9 cellular contexts compared by ENCODE assay signal in genomic region chr21:42125571-42126544, GRCh38. TPM values are rescaled to one million over a fixed set of nuclear protein-coding genes. Genes with fewer than 3 reads are reported as not detected.
DNase-seq lines count a peak whose midpoint lies in the region; ATAC-seq, FAIRE-seq and TF ChIP-seq lines count a peak whose summit lies in the region.
"Had no signal": no experiment of that assay in that cellular context is flagged by ENCODE, and none has a peak within 500 bp of the region (broad histone marks: within the 10 kb centered on the region; RNA-seq: fewer than 3 reads in every experiment).

No MANE protein-coding gene starts in this region.

- no TSS peak for BruUV-seq in K562 (replicated peaks; lab: Mats Ljungman, UMichigan)

- CTCF ChIA-PET in K562 (lab: Yijun Ruan, JAX; ENCODE audit: low intra/inter-chr PET ratio): no interaction called here

- ATAC-seq in K562: peak; percentile 77
- ATAC-seq in HG02970 (IDR thresholded peaks at IDR 0.05; ENCODE audit: low FRiP score, unreplicated experiment): no peak

- 2% methylated on average over 29 of the region's 29 CpGs for WGBS in K562 (ENCODE audit: insufficient coverage, low coverage, missing lambda C conversion rate)
- WGBS in tibial nerve, 2 donors: 36 to 52% methylated on average over 19 to 22 of the region's 29 CpGs

- peaks cover 0 to 9% of the 10 kb centered on the region in 2 experiments; a peak in 1 of 5 replicates for H3K4me1 ChIP-seq in K562 (replicated peaks in 1 of 2; ENCODE audit: control insufficient read depth in 2 of 2, insufficient read depth in 2 of 2, low read length in 2 of 2)
- peaks cover 6% of the 10 kb centered on the region for H3K4me1 ChIP-seq in osteoblast (ENCODE audit: insufficient read depth, low read length)
- H3K4me1 ChIP-seq in ascending aorta: no peaks in the 10 kb centered on the region
- H3K4me1 ChIP-seq in tibial nerve: peaks cover 0 to 8% (median 0%) of the 10 kb centered on the region in 4 donors

- no peak for TF ChIP-seq EP300 in K562 (IDR thresholded peaks at IDR 0.05; ENCODE audit: low read length)
- no peak for TF ChIP-seq EP300 in tibial nerve (IDR thresholded peaks at IDR 0.05)

- TF ChIP-seq CTCF in NB4 (IDR thresholded peaks at IDR 0.05; ENCODE audit: low read depth, low read length) (peak; percentile 6), K562 (IDR thresholded peaks at IDR 0.05 in 2 of 3, conservative IDR thresholded peaks at IDR 0.05 in 1 of 3; ENCODE audit: insufficient read depth in 2 of 3, low read depth in 1 of 3, low read length in 3 of 3) (peak; percentile 34 to 55 (median 43); a peak in 5 of 6 replicates), osteoblast (IDR thresholded peaks at IDR 0.05; ENCODE audit: extremely low read depth, low read depth, low read length) (peak; percentile 28), ascending aorta (IDR thresholded peaks at IDR 0.05) (no peak), GM20000 (IDR thresholded peaks at IDR 0.05; ENCODE audit: extremely low read depth, missing control alignments) (no peak), tibial nerve (IDR thresholded peaks at IDR 0.05) (no peak)

- H3K9me3 ChIP-seq in K562 (replicated peaks; ENCODE audit: control insufficient read depth, insufficient read depth, low read depth, low read length): no peaks in the 10 kb centered on the region
- no peaks in the 10 kb centered on the region for H3K9me3 ChIP-seq in osteoblast (ENCODE audit: low read depth, low read length)
- H3K9me3 ChIP-seq in ascending aorta: no peaks in the 10 kb centered on the region
- no peaks in the 10 kb centered on the region for H3K9me3 ChIP-seq in tibial nerve

- DNase-seq in GM03348 (ENCODE audit: low spot score) (peak; percentile 75), NB4 (ENCODE audit: low read depth) (peak; percentile 78), K562 (ENCODE audit: extremely low read depth in 1 of 4, low spot score in 3 of 4) (peak; percentile 41 to 54 (median 50)), osteoblast (ENCODE audit: insufficient read length, low spot score, missing footprints) (peak; percentile 92), ascending aorta (ENCODE audit: low spot score in 2 of 2) (no peak), GM20000 (ENCODE audit: low spot score) (no peak), tibial nerve (ENCODE audit: low spot score in 2 of 2) (no peak)
- DNase-seq: cortex of kidney had no signal

- H4K20me1 ChIP-seq in K562 (replicated peaks; ENCODE audit: control insufficient read depth, insufficient read depth, low read length) (peaks cover 11% of the 10 kb centered on the region), osteoblast (ENCODE audit: insufficient read depth, low read length) (no peaks in the 10 kb centered on the region)

- H3K9me1 ChIP-seq in K562 (ENCODE audit: control insufficient read depth, insufficient read depth, low read length): no peaks in the 10 kb centered on the region

- H3K36me3 ChIP-seq in K562 (ENCODE audit: control insufficient read depth, insufficient read depth, low read length): no peaks in the 10 kb centered on the region
- H3K36me3 ChIP-seq in osteoblast (ENCODE audit: insufficient read depth, low read length): no peaks in the 10 kb centered on the region
- no peaks in the 10 kb centered on the region for H3K36me3 ChIP-seq in ascending aorta
- H3K36me3 ChIP-seq in tibial nerve: no peaks in the 10 kb centered on the region

- POLR2A ChIA-PET in K562 (lab: Yijun Ruan, JAX): interaction anchor here (1.1 to 2.1 kb wide), 2 partner anchors 9 kb away, joined by 4 to 8 read pairs; no protein-coding TSS in a partner anchor

- H3K79me2 ChIP-seq in K562 (ENCODE audit: control insufficient read depth, insufficient read depth, low read length) (no peaks in the 10 kb centered on the region), osteoblast (ENCODE audit: insufficient read depth, low read length) (no peaks in the 10 kb centered on the region)

- 0 out of 4 replicates have a peak, but pooled peaks of 1 of the 2 experiments have one; percentile 12 for TF ChIP-seq RAD21 in K562 (CRISPR knock-in tag; conservative IDR thresholded peaks at IDR 0.05 in 1 of 2, IDR thresholded peaks at IDR 0.05 in 1 of 2)

- H2AFZ ChIP-seq in K562 (ENCODE audit: low read depth, low read length) (no peak overlapping the region), osteoblast (ENCODE audit: low read length) (no peak overlapping the region)

- H3K27me3 ChIP-seq in K562 (ENCODE audit: control insufficient read depth in 2 of 2, insufficient read depth in 2 of 2, low read length in 2 of 2) (peaks cover 54 to 87% of the 10 kb centered on the region in 2 experiments), osteoblast (ENCODE audit: insufficient read depth, low read length) (peaks cover 27% of the 10 kb centered on the region), ascending aorta (no peaks in the 10 kb centered on the region), tibial nerve (peaks cover 0 to 54% of the 10 kb centered on the region in 2 donors)

- FAIRE-seq in K562 (lab: Jason Lieb, UNC): peak; percentile 86

- H3K9ac ChIP-seq in K562 (ENCODE audit: insufficient read depth in 1 of 2, low read depth in 2 of 2, low read length in 2 of 2): 0 out of 4 replicates have a peak overlapping the region, but pooled peaks of 1 of the 2 experiments have one; percentile 41

- H3K27ac ChIP-seq in K562 (ENCODE audit: extremely low read depth, low read depth, low read length) (no peak overlapping the region), osteoblast (ENCODE audit: low read depth, low read length) (no peak overlapping the region), ascending aorta (no peak overlapping the region), tibial nerve (no peak overlapping the region)

- H3K4me2 ChIP-seq in K562 (ENCODE audit: insufficient read depth, low read length): no peak overlapping the region
- H3K4me2 ChIP-seq in osteoblast (ENCODE audit: insufficient read depth, low read length): no peak overlapping the region

- intact Hi-C loops in K562 (cut with micrococcal nuclease): no loop called here
- intact Hi-C loops in ascending aorta (cut with DNase I): no loop called here

- TF ChIP-seq POLR2A in NB4 (IDR thresholded peaks at IDR 0.05; ENCODE audit: extremely low read depth, insufficient read length) (no peak), K562 (conservative IDR thresholded peaks at IDR 0.05) (no peak), tibial nerve (IDR thresholded peaks at IDR 0.05) (no peak)

- in situ Hi-C loops in K562 (cut with MboI): no loop called here

- H3K4me3 ChIP-seq in NB4 (ENCODE audit: low read depth, low read length) (no peak overlapping the region), K562 (no peak overlapping the region), osteoblast (ENCODE audit: insufficient read depth, low read length) (no peak overlapping the region), ascending aorta (no peak overlapping the region), tibial nerve (no peak overlapping the region)

TF ChIP-seq in K562, 482 proteins besides CTCF, POLR2A, EP300 and RAD21:
- peak; percentile 16 for TF ChIP-seq MEIS2 (IDR thresholded peaks at IDR 0.05; ENCODE audit: partially characterized antibody)
- TF ChIP-seq ATF3 (IDR thresholded peaks at IDR 0.05): 0 out of 2 replicates have a peak, but pooled peaks have one; percentile 31
- TF ChIP-seq ATF3 (CRISPR knock-in tag; conservative IDR thresholded peaks at IDR 0.05): no peak
- no peak for TF ChIP-seq MXD1 (CRISPR knock-in tag; IDR thresholded peaks at IDR 0.05; ENCODE audit: borderline replicate concordance, poor library complexity, severe bottlenecking)
- TF ChIP-seq TCF3 (CRISPR knock-in tag; IDR thresholded peaks at IDR 0.05): no peak
- TF ChIP-seq ELF4 (CRISPR knock-in tag; IDR thresholded peaks at IDR 0.05): no peak
- 0 out of 2 replicates have a peak, but pooled peaks have one; percentile 16 for TF ChIP-seq EGR1 (conservative IDR thresholded peaks at IDR 0.05)

RNA-seq across cellular contexts. Expression of gene UMODL1, which starts 54.7 kb away (rescaled TPM):
- total RNA-seq in K562 (2011; cell fraction: chromatin; rRNA removed; ENCODE audit: low replicate concordance): not detected in 2 replicates
- not detected in 2 replicates for total RNA-seq in K562 (2011; cell fraction: nucleolus; rRNA removed)
- not detected in 2 replicates for total RNA-seq in K562 (2011; cell fraction: nucleoplasm; rRNA removed)
- total RNA-seq in K562 (2014; rRNA removed) (not detected in 2 replicates), K562 (2014; rRNA removed; fragmentation: Illumina TruSeq; extraction: Trizol) (not detected in 2 replicates), K562 (2015; rRNA removed; fragmentation: Illumina TruSeq; extraction: Trizol) (not detected in 2 replicates), K562 (2021) (not detected in 2 replicates), osteoblast (under 0.01 TPM in 1 of 2 replicates, not detected in the other), ascending aorta (not detected), tibial nerve (not detected)
- polyA plus RNA-seq in K562 (2011; rRNA removed) (not detected in 2 replicates), K562 (2014; fragmentation: Illumina TruSeq; extraction: Trizol) (not detected in 2 replicates), K562 (2014; fragmentation: Nextera tagmentation; extraction: Ambion mirVana) (not detected), K562 (2014; rRNA removed) (not detected in 2 replicates)
- not detected in 2 replicates for polyA plus RNA-seq in K562 (2011; cell fraction: cytosol; rRNA removed)
- not detected in 2 replicates for polyA plus RNA-seq in K562 (2011; cell fraction: nucleus; rRNA removed)
- not detected in 2 replicates for polyA plus RNA-seq in K562 (2012)
- polyA minus RNA-seq in K562 (2011; rRNA and poly(A)+ RNA removed): not detected in 2 replicates
- not detected in 2 replicates for polyA minus RNA-seq in K562 (2011; cell fraction: cytosol; rRNA and poly(A)+ RNA removed)
- not detected in 2 replicates for polyA minus RNA-seq in K562 (2011; cell fraction: nucleus; rRNA and poly(A)+ RNA removed)

Comparison
In these comparisons a context has a peak if more than half of its experiments do, and no peak if none do; other contexts are left out.
1. DNase-seq: peak in GM03348 (single experiment), NB4 (single experiment), K562 (4 of 4) and osteoblast (single experiment); none in ascending aorta (0 of 2), GM20000 (single experiment) and tibial nerve (0 of 2).
2. CTCF ChIP-seq: peak in NB4 (single experiment), K562 (3 of 3) and osteoblast (single experiment); none in ascending aorta (0 of 3), GM20000 (single experiment) and tibial nerve (0 of 5).